In genomic region chr14:81315344-81315743, GRCh38 we compare ENCODE assay signal across 16 cellular contexts.
DNase-seq lines count a peak whose midpoint lies in the region; ATAC-seq, FAIRE-seq and TF ChIP-seq lines count a peak whose summit lies in the region.
"Had no signal": no experiment of that assay in that cellular context is flagged by ENCODE, and none has a peak within 500 bp of the region (broad histone marks: within the 10 kb centered on the region; RNA-seq: fewer than 3 reads in every experiment).

No MANE protein-coding gene starts in this region.

- no peak for TF ChIP-seq CTCF in CD4-positive, alpha-beta T cell (IDR thresholded peaks at IDR 0.05)

- H3K4me3 ChIP-seq in mesodermal cell (ENCODE audit: extremely low read depth, insufficient read depth, low read length, poor library complexity, severe bottlenecking), result no peak overlapping the region

- CTCF ChIA-PET in CD4-positive, alpha-beta T cell (lab: Charles Lee), result no interaction called here

- H3K4me3 Mint-ChIP-seq in CD4-positive, alpha-beta T cell, result no peak overlapping the region
- H3K4me3 Mint-ChIP-seq: activated naive CD4-positive, alpha-beta T cell treated with anti-CD3 and anti-CD28 coated beads, Interleukin-2, amount 50 U/mL, for 24 hours; central memory CD8-positive, alpha-beta T cell had no signal

- ATAC-seq in CD4-positive, alpha-beta T cell (ENCODE audit: poor library complexity), result no peak

- H3K4me1 ChIP-seq in mesodermal cell (ENCODE audit: control insufficient read depth, insufficient read depth, low read length, poor library complexity, severe bottlenecking), result peaks cover 25% of the 10 kb centered on the region

- peak overlapping the region; percentile 19 for H3K27ac ChIP-seq in caudate nucleus (ENCODE audit: low read depth, low read length)
- peak overlapping the region; percentile 70 for H3K27ac ChIP-seq in mesodermal cell (ENCODE audit: low read depth, low read length, severe bottlenecking)
- H3K27ac ChIP-seq in CD4-positive, alpha-beta T cell (ENCODE audit: low read depth, low read length), result no peak overlapping the region
- H3K27ac ChIP-seq: neutrophil, WERI-Rb-1 had no signal

- no peaks in the 10 kb centered on the region for H3K27me3 ChIP-seq in CD4-positive, alpha-beta T cell (ENCODE audit: control insufficient read depth, insufficient read depth, low read length)
- H3K27me3 ChIP-seq: neutrophil had no signal

- H3K36me3 Mint-ChIP-seq in CD4-positive, alpha-beta T cell (ENCODE audit: low read depth), result no peaks in the 10 kb centered on the region
- H3K36me3 Mint-ChIP-seq: activated naive CD4-positive, alpha-beta T cell treated with anti-CD3 and anti-CD28 coated beads, Interleukin-2, amount 50 U/mL, for 24 hours had no signal

- peaks cover 15% of the 10 kb centered on the region for H3K36me3 ChIP-seq in mesodermal cell (ENCODE audit: control insufficient read depth, insufficient read depth, low read length)
- H3K36me3 ChIP-seq: neutrophil had no signal

- no peaks in the 10 kb centered on the region for H3K4me1 Mint-ChIP-seq in CD4-positive, alpha-beta T cell (ENCODE audit: low read depth)
- H3K4me1 Mint-ChIP-seq: activated naive CD4-positive, alpha-beta T cell treated with anti-CD3 and anti-CD28 coated beads, Interleukin-2, amount 50 U/mL, for 24 hours; central memory CD8-positive, alpha-beta T cell had no signal

- no peaks in the 10 kb centered on the region for H3K9me3 ChIP-seq in mesodermal cell (ENCODE audit: control insufficient read depth, low read length)
- no peaks in the 10 kb centered on the region for H3K9me3 ChIP-seq in CD4-positive, alpha-beta T cell (ENCODE audit: control insufficient read depth, low read length)
- H3K9me3 ChIP-seq: neutrophil had no signal

- DNase-seq in COR-L47 (lab: John Stamatoyannopoulos, UW) (peak; percentile 51), NCI-H146 treated with DMSO at 0.1 percent for 48 hours (lab: John Stamatoyannopoulos, UW; ENCODE audit: unreplicated experiment) (peak; percentile 51), caudate nucleus (lab: John Stamatoyannopoulos, UW) (peak in 4 of 61 donors; percentile 1 to 13 (median 7)), RCC 7860 (ENCODE audit: low spot score) (no peak), NCI-H510A (lab: John Stamatoyannopoulos, UW) (no peak)
- no peak for DNase-seq in CD4-positive, alpha-beta T cell
- DNase-seq in effector CD8-positive, alpha-beta T cell (lab: John Stamatoyannopoulos, UW), result no peak
- DNase-seq: HCEC 1CT, NCI-H187 treated with DMSO at 0.1 percent for 48 hours, OCI-M1, WERI-Rb-1 had no signal

- FAIRE-seq in RCC 7860 (lab: Jason Lieb, UNC), result no peak
- FAIRE-seq: GM18507 had no signal

- no peak overlapping the region for H3K27ac Mint-ChIP-seq in CD4-positive, alpha-beta T cell
- H3K27ac Mint-ChIP-seq: activated naive CD4-positive, alpha-beta T cell treated with anti-CD3 and anti-CD28 coated beads, Interleukin-2, amount 50 U/mL, for 24 hours had no signal

- intact Hi-C loops in CD4-positive, alpha-beta T cell (cut with DNase I, micrococcal nuclease), result no loop called here

- WGBS in mesodermal cell (ENCODE audit: insufficient coverage in 2 of 2), 2 experiments, result 6 to 9% methylated on average over 4 to 5 of the region's 5 CpGs

- no peaks in the 10 kb centered on the region for H3K9me3 Mint-ChIP-seq in CD4-positive, alpha-beta T cell
- H3K9me3 Mint-ChIP-seq: activated naive CD4-positive, alpha-beta T cell treated with anti-CD3 and anti-CD28 coated beads, Interleukin-2, amount 50 U/mL, for 24 hours; central memory CD8-positive, alpha-beta T cell had no signal

- peaks cover 7% of the 10 kb centered on the region for H3K27me3 Mint-ChIP-seq in CD4-positive, alpha-beta T cell

- POLR2A ChIA-PET in CD4-positive, alpha-beta T cell (lab: Charles Lee), result no interaction called here

Comparison
In these comparisons a context has a peak if more than half of its experiments do, and no peak if none do; other contexts are left out.
1. DNase-seq: peak in COR-L47 (single experiment) and NCI-H146 treated with DMSO at 0.1 percent for 48 hours (single experiment); none in CD4-positive, alpha-beta T cell (0 of 10), effector CD8-positive, alpha-beta T cell (single experiment), RCC 7860 (single experiment) and NCI-H510A (single experiment).